Comparison of ENCODE assay signal across 8 cellular contexts in the genomic region with DNA sequence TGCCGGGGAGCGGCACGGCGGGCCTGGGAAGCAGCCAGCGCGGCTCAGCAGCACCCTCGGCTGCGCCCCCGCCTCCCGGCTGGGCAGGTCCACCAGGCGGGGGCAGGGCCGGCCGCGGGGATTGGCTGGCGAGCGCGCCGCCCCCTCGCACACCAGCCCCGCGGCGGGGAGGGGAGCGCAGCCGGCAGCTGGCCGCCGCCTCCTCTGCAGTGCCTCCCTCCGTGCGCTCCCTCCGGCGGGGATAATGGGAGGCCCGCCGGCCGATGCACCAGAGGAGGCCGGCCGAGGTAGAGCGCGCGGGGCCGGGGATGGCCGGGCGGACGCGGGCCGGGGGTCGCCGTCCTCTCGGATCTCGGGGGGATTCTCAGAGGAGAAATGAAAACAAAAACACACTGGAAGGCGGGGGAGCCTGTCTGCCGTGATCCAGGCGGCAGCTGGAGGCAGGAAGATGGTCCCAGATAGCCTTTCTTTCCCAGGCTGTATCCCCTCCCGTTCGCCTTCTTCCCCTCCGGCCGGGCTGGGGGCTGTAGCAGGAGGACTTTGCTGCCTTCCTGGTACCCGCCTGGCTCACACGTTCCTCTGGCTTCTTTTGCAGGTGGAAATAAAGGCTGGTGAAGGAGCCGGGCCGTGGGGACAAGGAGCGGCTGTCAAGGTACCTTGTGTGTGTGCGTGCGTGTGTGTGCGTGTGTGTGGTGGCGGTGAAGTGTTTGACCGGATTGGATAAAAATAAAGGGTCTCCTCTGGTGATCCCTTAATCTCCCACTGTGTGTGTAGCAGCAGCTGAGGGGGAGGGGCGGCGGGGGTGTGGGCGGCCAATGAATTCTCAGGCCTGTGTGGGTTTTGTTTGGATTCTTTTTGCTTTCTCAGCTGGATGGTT. TPM values are rescaled to one million over a fixed set of nuclear protein-coding genes. Genes with fewer than 3 reads are reported as not detected.
DNase-seq lines count a peak whose midpoint lies in the region; ATAC-seq lines count a peak whose summit lies in the region.

No MANE protein-coding gene starts in this region.

- 8% methylated on average over 68 of the region's 68 CpGs for WGBS in thymus

- H3K4me1 ChIP-seq in HUES48 (ENCODE audit: control insufficient read depth, insufficient read depth, low read length) (peaks cover 55% of the 10 kb centered on the region), thymus (ENCODE audit: control insufficient read depth, insufficient read depth, low read length) (peaks cover 9% of the 10 kb centered on the region)

- H3K27ac Mint-ChIP-seq in activated naive CD4-positive, alpha-beta T cell treated with anti-CD3 and anti-CD28 coated beads for 36 hours, result peak overlapping the region; percentile 69

- 0 out of 2 replicates have a peak, but pooled peaks cover 4% of the 10 kb centered on the region for H3K27me3 ChIP-seq in HUES48 (ENCODE audit: control insufficient read depth, insufficient read depth, low read length)
- H3K27me3 ChIP-seq in thymus (ENCODE audit: control insufficient read depth, insufficient read depth), result no peaks in the 10 kb centered on the region

- peak overlapping the region; percentile 85 for H3K4me3 ChIP-seq in HUES48 (ENCODE audit: low read depth, low read length)
- H3K4me3 ChIP-seq in thymus (ENCODE audit: low read length), result peak overlapping the region; percentile 68

- DNase-seq in COR-L47 (lab: John Stamatoyannopoulos, UW), result peak; percentile 87
- peak; percentile 89 for DNase-seq in RPMI8226
- DNase-seq in activated naive CD4-positive, alpha-beta T cell treated with anti-CD3 and anti-CD28 coated beads for 36 hours, result peak; percentile 39
- peak; percentile 78 for DNase-seq in glomerular visceral epithelial cell (ENCODE audit: extremely low spot score)
- DNase-seq in nucleus accumbens (lab: John Stamatoyannopoulos, UW), result peak in 53 of 56 donors; percentile 23 to 92 (median 78)

- intact Hi-C loops in activated naive CD4-positive, alpha-beta T cell treated with anti-CD3 and anti-CD28 coated beads for 36 hours (cut with micrococcal nuclease), result loop anchor here (1.0 to 5.0 kb wide), 10 partner anchors 15 to 265 kb away; a partner anchor contains a TSS

- H3K27me3 Mint-ChIP-seq in activated naive CD4-positive, alpha-beta T cell treated with anti-CD3 and anti-CD28 coated beads for 36 hours (ENCODE audit: low read depth), result no peaks in the 10 kb centered on the region

- H3K27ac ChIP-seq in HUES48 (ENCODE audit: low read depth, low read length) (peak overlapping the region; percentile 93), thymus (ENCODE audit: low read depth) (peak overlapping the region; percentile 43)

- H3K36me3 ChIP-seq in HUES48 (ENCODE audit: control insufficient read depth, insufficient read depth, low read length), result peaks cover 9% of the 10 kb centered on the region
- H3K36me3 ChIP-seq in thymus (ENCODE audit: control insufficient read depth, insufficient read depth), result peaks cover 6% of the 10 kb centered on the region

- no peaks in the 10 kb centered on the region for H3K9me3 ChIP-seq in HUES48 (ENCODE audit: control insufficient read depth, insufficient read depth, low read length)
- H3K9me3 ChIP-seq in thymus (ENCODE audit: control insufficient read depth), result no peaks in the 10 kb centered on the region

- peak overlapping the region; percentile 67 for H3K4me3 Mint-ChIP-seq in activated naive CD4-positive, alpha-beta T cell treated with anti-CD3 and anti-CD28 coated beads for 36 hours

- H3K9me3 Mint-ChIP-seq in activated naive CD4-positive, alpha-beta T cell treated with anti-CD3 and anti-CD28 coated beads for 36 hours, result no peaks in the 10 kb centered on the region

- peaks cover 5% of the 10 kb centered on the region for H3K36me3 Mint-ChIP-seq in activated naive CD4-positive, alpha-beta T cell treated with anti-CD3 and anti-CD28 coated beads for 36 hours (ENCODE audit: low read depth)

- H3K4me1 Mint-ChIP-seq in activated naive CD4-positive, alpha-beta T cell treated with anti-CD3 and anti-CD28 coated beads for 36 hours (ENCODE audit: low read depth), result peaks cover 83% of the 10 kb centered on the region

- peak overlapping the region; percentile 52 for H3K9ac ChIP-seq in HUES48 (ENCODE audit: low read depth, low read length)

- peak; percentile 88 for ATAC-seq in GM21390 (IDR thresholded peaks at IDR 0.05; ENCODE audit: unreplicated experiment)

- CTCF ChIA-PET in activated naive CD4-positive, alpha-beta T cell treated with anti-CD3 and anti-CD28 coated beads for 36 hours (lab: Charles Lee), result interaction anchor here (1.1 to 2.0 kb wide), 2 partner anchors 32 to 144 kb away, joined by 3 to 6 read pairs; no protein-coding TSS in a partner anchor

RNA-seq across cellular contexts. Expression of a gene that starts 18.0 kb away (rescaled TPM):
- 10 to 100 TPM; 14.4 to 15.2 TPM for total RNA-seq in activated naive CD4-positive, alpha-beta T cell treated with anti-CD3 and anti-CD28 coated beads for 36 hours
- polyA plus RNA-seq in thymus, result 4.2 TPM

Comparison
In these comparisons a context has a peak if more than half of its experiments do, and no peak if none do; other contexts are left out.
1. Peak in every context shown above with its lines: DNase-seq, ATAC-seq, H3K4me3 ChIP-seq and H3K27ac ChIP-seq.
2. DNase-seq: peak in every context shown above with its lines; median percentile 89 in RPMI8226; 87 in COR-L47; 78 in glomerular visceral epithelial cell; 78 in nucleus accumbens; 39 in activated naive CD4-positive, alpha-beta T cell treated with anti-CD3 and anti-CD28 coated beads for 36 hours.